7 cellular contexts compared by ENCODE assay signal in the genomic region with DNA sequence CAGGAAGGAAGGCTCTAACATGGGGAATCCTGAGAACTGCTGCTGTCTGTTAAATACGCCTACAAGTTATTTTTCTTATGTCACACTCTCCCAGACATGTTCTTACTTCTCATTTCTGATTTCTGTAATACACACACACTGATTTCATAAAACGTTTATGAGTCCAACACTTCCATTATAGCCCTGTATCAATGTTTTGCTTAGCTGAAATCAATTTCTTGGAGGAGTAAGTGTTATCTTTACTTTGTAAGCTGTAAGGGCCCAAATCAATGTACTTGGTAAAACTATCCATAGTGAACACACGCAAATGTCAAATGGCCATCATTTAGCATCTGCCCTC. TPM values are rescaled to one million over a fixed set of nuclear protein-coding genes. Genes with fewer than 3 reads are reported as not detected.
DNase-seq lines count a peak whose midpoint lies in the region; ATAC-seq and TF ChIP-seq lines count a peak whose summit lies in the region.

No MANE protein-coding gene starts in this region.

- H3K9me3 ChIP-seq in iPS-20b (ENCODE audit: insufficient read depth, low read depth, low read length) (no peaks in the 10 kb centered on the region), stomach (no peaks in the 10 kb centered on the region)

- TF ChIP-seq POLR2A in stomach (IDR thresholded peaks at IDR 0.05): no peak

- intact Hi-C loops in stomach (cut with DNase I; ENCODE audit: low total_unique reads): no loop called here

- DNase-seq in HT1080 (ENCODE audit: low read depth) (peak; percentile 17), stomach (no peak), occipital lobe (lab: John Stamatoyannopoulos, UW) (no peak), HuH-7.5 (ENCODE audit: low spot score) (no peak)
- DNase-seq in activated naive CD4-positive, alpha-beta T cell treated with anti-CD3 and anti-CD28 coated beads, Interleukin-2, amount 50 U/mL, for 72 hours (ENCODE audit: low spot score in 2 of 2): no peak

- no peaks in the 10 kb centered on the region for H3K9me3 Mint-ChIP-seq in activated naive CD4-positive, alpha-beta T cell treated with anti-CD3 and anti-CD28 coated beads, Interleukin-2, amount 50 U/mL, for 72 hours

- H3K36me3 Mint-ChIP-seq in activated naive CD4-positive, alpha-beta T cell treated with anti-CD3 and anti-CD28 coated beads, Interleukin-2, amount 50 U/mL, for 72 hours: peaks cover 11 to 56% of the 10 kb centered on the region in 2 donors

- no peak overlapping the region for H3K27ac ChIP-seq in iPS-20b (ENCODE audit: low read length)
- H3K27ac ChIP-seq in stomach: peak overlapping the region; percentile 100

- H3K4me3 ChIP-seq in iPS-20b (ENCODE audit: low read length): peak overlapping the region; percentile 88
- H3K4me3 ChIP-seq in stomach: peak overlapping the region; percentile 89 to 97 (median 92)

- H3K4me1 ChIP-seq in iPS-20b (ENCODE audit: insufficient read depth, low read length): peaks cover 5% of the 10 kb centered on the region; the same call in 1 of the 2 replicates
- peaks cover 22 to 60% (median 50%) of the 10 kb centered on the region in 4 donors for H3K4me1 ChIP-seq in stomach

- TF ChIP-seq EP300 in stomach (IDR thresholded peaks at IDR 0.05): no peak

- peak overlapping the region; percentile 94 to 99 for H3K27ac Mint-ChIP-seq in activated naive CD4-positive, alpha-beta T cell treated with anti-CD3 and anti-CD28 coated beads, Interleukin-2, amount 50 U/mL, for 72 hours

- no peak for ATAC-seq in activated naive CD4-positive, alpha-beta T cell treated with anti-CD3 and anti-CD28 coated beads, Interleukin-2, amount 50 U/mL, for 72 hours
- no peak for ATAC-seq in HG02678 (IDR thresholded peaks at IDR 0.05; ENCODE audit: unreplicated experiment)

- H3K27me3 ChIP-seq in iPS-20b (ENCODE audit: insufficient read depth, low read length): no peaks in the 10 kb centered on the region
- H3K27me3 ChIP-seq in stomach: no peaks in the 10 kb centered on the region

- TF ChIP-seq CTCF in stomach (IDR thresholded peaks at IDR 0.05): no peak

- WGBS in stomach, 5 donors: 4 to 10% (median 7%) methylated on average over 3 of the region's 3 CpGs

- peak overlapping the region; percentile 89 for H3K9ac ChIP-seq in iPS-20b (ENCODE audit: low read depth, low read length)

- H3K36me3 ChIP-seq in iPS-20b (ENCODE audit: insufficient read depth, low read depth, low read length) (peaks cover 16% of the 10 kb centered on the region), stomach (peaks cover 12 to 29% (median 28%) of the 10 kb centered on the region in 4 donors)

RNA-seq across cellular contexts. Expression of a gene that starts 0.8 kb away (rescaled TPM):
- 34.3 and 35.8 TPM in 2 replicates for total RNA-seq in HT1080 (2014; rRNA removed; shearing (Covaris generic))
- polyA plus RNA-seq in HT1080 (2015; cell fraction: cytosol; rRNA removed): 69.6 and 75.6 TPM in 2 replicates
- 67.4 and 67.9 TPM in 2 replicates for polyA plus RNA-seq in HT1080 (2015; cell fraction: nucleus; rRNA removed)
- 100 to 1,000 TPM; 159 TPM for total RNA-seq in activated naive CD4-positive, alpha-beta T cell treated with anti-CD3 and anti-CD28 coated beads, Interleukin-2, amount 50 U/mL, for 72 hours
- total RNA-seq in stomach (10 to 100 TPM; 29.4 to 83.9 (median 36.2) TPM), occipital lobe (38.1 TPM)
- polyA plus RNA-seq in stomach: 10 to 100 TPM; 71.9 to 78.2 (median 78.1) TPM

RNA-seq across cellular contexts. Expression of a gene that starts 7.2 kb away (rescaled TPM):
- 38.2 and 39.6 TPM in 2 replicates for total RNA-seq in HT1080 (2014; rRNA removed; shearing (Covaris generic))
- 49.3 and 50.5 TPM in 2 replicates for polyA plus RNA-seq in HT1080 (2015; cell fraction: cytosol; rRNA removed)
- polyA plus RNA-seq in HT1080 (2015; cell fraction: nucleus; rRNA removed): 82.2 and 88.7 TPM in 2 replicates
- total RNA-seq in activated naive CD4-positive, alpha-beta T cell treated with anti-CD3 and anti-CD28 coated beads, Interleukin-2, amount 50 U/mL, for 72 hours: 100 to 1,000 TPM; 205 to 401 TPM
- 100 to 1,000 TPM in 2 of 5 donors, 10 to 100 TPM in 3; 41.5 to 196 (median 53.0) TPM for total RNA-seq in stomach
- 10 to 100 TPM; 35.9 to 43.4 (median 40.3) TPM for polyA plus RNA-seq in stomach
- 22.9 TPM for total RNA-seq in occipital lobe

RNA-seq across cellular contexts. Expression of a gene that starts 39.4 kb away (rescaled TPM):
- 40.8 and 45.3 TPM in 2 replicates for total RNA-seq in HT1080 (2014; rRNA removed; shearing (Covaris generic))
- 42.9 and 43.9 TPM in 2 replicates for polyA plus RNA-seq in HT1080 (2015; cell fraction: cytosol; rRNA removed)
- polyA plus RNA-seq in HT1080 (2015; cell fraction: nucleus; rRNA removed): 40.1 and 43.7 TPM in 2 replicates
- total RNA-seq in activated naive CD4-positive, alpha-beta T cell treated with anti-CD3 and anti-CD28 coated beads, Interleukin-2, amount 50 U/mL, for 72 hours: 10 to 100 TPM; 16.8 to 23.5 TPM
- total RNA-seq in stomach (10 to 100 TPM; 10.5 to 30.4 (median 23.2) TPM), occipital lobe (9.4 TPM)
- 10 to 100 TPM; 13.9 to 17.3 (median 15.3) TPM for polyA plus RNA-seq in stomach

RNA-seq across cellular contexts. Expression of a gene that starts 39.6 kb away (rescaled TPM):
- 8.0 and 11.5 TPM in 2 replicates for total RNA-seq in HT1080 (2014; rRNA removed; shearing (Covaris generic))
- polyA plus RNA-seq in HT1080 (2015; cell fraction: cytosol; rRNA removed): 9.3 and 10.6 TPM in 2 replicates
- 43.2 and 54.6 TPM in 2 replicates for polyA plus RNA-seq in HT1080 (2015; cell fraction: nucleus; rRNA removed)
- total RNA-seq in activated naive CD4-positive, alpha-beta T cell treated with anti-CD3 and anti-CD28 coated beads, Interleukin-2, amount 50 U/mL, for 72 hours: 10 to 100 TPM; 16.2 to 33.6 TPM
- total RNA-seq in stomach: 100 to 1,000 TPM in 4 of 5 donors, 10 to 100 TPM in 1; 13.8 to 212 (median 124) TPM
- polyA plus RNA-seq in stomach: 100 to 1,000 TPM in 1 of 3 donors, 10 to 100 TPM in 2; 51.9 to 103 (median 93.4) TPM
- 20.6 TPM for total RNA-seq in occipital lobe
